ENCODE assay signal across 1 cellular context in the genomic region with DNA sequence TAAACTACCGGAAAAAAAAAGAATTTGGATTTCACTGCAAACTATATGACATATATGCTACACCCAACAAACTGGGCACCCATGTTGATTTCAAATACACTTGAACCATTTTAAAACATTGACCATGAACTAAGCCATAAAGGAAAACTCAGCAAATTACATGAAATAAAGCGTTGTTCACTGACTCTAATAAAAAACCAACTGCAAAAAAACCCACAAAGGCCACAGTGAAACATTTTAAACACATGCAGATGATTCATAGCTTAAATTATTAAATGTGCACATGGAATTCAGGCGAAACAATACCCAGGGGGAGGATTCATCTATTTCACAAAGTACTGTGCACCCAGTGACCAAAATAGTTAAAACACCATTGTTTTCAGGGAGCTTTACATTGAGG.
TF ChIP-seq lines count a peak whose summit lies in the region.

No MANE protein-coding gene starts in this region.

TF ChIP-seq in K562, 482 proteins besides CTCF, POLR2A, EP300 and RAD21:
- TF ChIP-seq MCM7 (IDR thresholded peaks at IDR 0.05) (no peak), HDAC3 (IDR thresholded peaks at IDR 0.05; ENCODE audit: borderline replicate concordance, partially characterized antibody) (no peak), NFE2L1 (tag; IDR thresholded peaks at IDR 0.05; ENCODE audit: borderline replicate concordance, low read depth) (no peak), KAT7 (CRISPR knock-in tag; IDR thresholded peaks at IDR 0.05; ENCODE audit: borderline replicate concordance) (no peak), DPF2 (IDR thresholded peaks at IDR 0.05) (no peak), SMARCE1 (IDR thresholded peaks at IDR 0.05) (no peak), ADNP (tag; IDR thresholded peaks at IDR 0.05) (no peak), ZNF316 (IDR thresholded peaks at IDR 0.05) (0 out of 2 replicates have a peak, but pooled peaks have one; percentile 15)
- TF ChIP-seq, protein P1, sequence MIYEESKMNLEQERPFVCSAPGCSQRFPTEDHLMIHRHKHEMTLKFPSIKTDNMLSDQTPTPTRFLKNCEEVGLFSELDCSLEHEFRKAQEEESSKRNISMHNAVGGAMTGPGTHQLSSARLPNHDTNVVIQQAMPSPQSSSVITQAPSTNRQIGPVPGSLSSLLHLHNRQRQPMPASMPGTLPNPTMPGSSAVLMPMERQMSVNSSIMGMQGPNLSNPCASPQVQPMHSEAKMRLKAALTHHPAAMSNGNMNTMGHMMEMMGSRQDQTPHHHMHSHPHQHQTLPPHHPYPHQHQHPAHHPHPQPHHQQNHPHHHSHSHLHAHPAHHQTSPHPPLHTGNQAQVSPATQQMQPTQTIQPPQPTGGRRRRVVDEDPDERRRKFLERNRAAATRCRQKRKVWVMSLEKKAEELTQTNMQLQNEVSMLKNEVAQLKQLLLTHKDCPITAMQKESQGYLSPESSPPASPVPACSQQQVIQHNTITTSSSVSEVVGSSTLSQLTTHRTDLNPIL (CRISPR knock-in tag; IDR thresholded peaks at IDR 0.05), result no peak
